19 cellular contexts compared by ENCODE assay signal in genomic region chr1:222790520-222790919, GRCh38. TPM values are rescaled to one million over a fixed set of nuclear protein-coding genes. Genes with fewer than 3 reads are reported as not detected.
"Had no signal": no experiment of that assay in that cellular context is flagged by ENCODE, and none has a peak within 500 bp of the region (broad histone marks: within the 10 kb centered on the region; RNA-seq: fewer than 3 reads in every experiment).

No MANE protein-coding gene starts in this region.

- H3K4me1 Mint-ChIP-seq: central memory CD8-positive, alpha-beta T cell; T-cell had no signal

- H3K9me3 Mint-ChIP-seq: central memory CD8-positive, alpha-beta T cell had no signal

- H3K27ac Mint-ChIP-seq: activated CD4-positive, alpha-beta T cell treated with anti-CD3 and anti-CD28 coated beads, Interleukin-2, amount 10 ng/mL, durations not matched to agents 7 days and 5 days; activated naive CD4-positive, alpha-beta T cell treated with anti-CD3 and anti-CD28 coated beads, Interleukin-2, amount 10 ng/mL, durations not matched to agents 7 days and 5 days; T-cell had no signal

- H3K4me3 Mint-ChIP-seq: activated CD4-positive, alpha-beta T cell treated with anti-CD3 and anti-CD28 coated beads, Interleukin-2, amount 10 ng/mL, durations not matched to agents 7 days and 5 days; activated naive CD4-positive, alpha-beta T cell treated with anti-CD3 and anti-CD28 coated beads, Interleukin-2, amount 10 ng/mL, durations not matched to agents 7 days and 5 days; central memory CD8-positive, alpha-beta T cell; T-cell had no signal

- H3K36me3 Mint-ChIP-seq: T-cell had no signal

- FAIRE-seq: kidney had no signal

- H3K27me3 ChIP-seq: gastrocnemius medialis, ovary, transverse colon had no signal

- H3K27me3 Mint-ChIP-seq: activated naive CD4-positive, alpha-beta T cell treated with anti-CD3 and anti-CD28 coated beads, Interleukin-2, amount 10 ng/mL, durations not matched to agents 7 days and 5 days had no signal

- DNase-seq: activated CD4-positive, alpha-beta T cell treated with anti-CD3 and anti-CD28 coated beads, Interleukin-2, amount 10 ng/mL, durations not matched to agents 7 days and 5 days; activated naive CD4-positive, alpha-beta T cell treated with anti-CD3 and anti-CD28 coated beads, Interleukin-2, amount 10 ng/mL, durations not matched to agents 7 days and 5 days; cortex of kidney; effector CD8-positive, alpha-beta T cell; gastrocnemius medialis; kidney; left ventricle myocardium inferior; ovary; stimulated activated CD4-positive, alpha-beta T cell treated with anti-CD3 and anti-CD28 coated beads, Interleukin-15, amount 100 ng/mL, for 24 hours; stimulated activated CD4-positive, alpha-beta T cell treated with anti-CD3 and anti-CD28 coated beads, Interleukin-4, amount 100 ng/mL, for 4 hours; substantia nigra; T-cell; transverse colon; WERI-Rb-1 had no signal

- H3K4me1 ChIP-seq: gastrocnemius medialis, transverse colon had no signal

- H3K27ac ChIP-seq: epithelial cell of prostate, gastrocnemius medialis, left ventricle myocardium inferior, ovary, SK-N-MC, WERI-Rb-1 had no signal

- H3K36me3 ChIP-seq: gastrocnemius medialis, left ventricle myocardium inferior, ovary, transverse colon, WERI-Rb-1 had no signal

- ATAC-seq: gastrocnemius medialis, T-cell had no signal

- H3K4me3 ChIP-seq: gastrocnemius medialis, left ventricle myocardium inferior, ovary, SK-N-MC, transverse colon had no signal

RNA-seq across cellular contexts. Expression of gene FAM177B, which starts 53.5 kb away (rescaled TPM):
- total RNA-seq: left ventricle myocardium inferior, renal cortical epithelial cell had no signal
- polyA plus RNA-seq: neural cell had no signal
